In genomic region chr15:89673162-89673506, GRCh38 we compare ENCODE assay signal across 12 cellular contexts. TPM values are rescaled to one million over a fixed set of nuclear protein-coding genes. Genes with fewer than 3 reads are reported as not detected.
DNase-seq lines count a peak whose midpoint lies in the region; ATAC-seq, FAIRE-seq and TF ChIP-seq lines count a peak whose summit lies in the region.
"Had no signal": no experiment of that assay in that cellular context is flagged by ENCODE, and none has a peak within 500 bp of the region (broad histone marks: within the 10 kb centered on the region; RNA-seq: fewer than 3 reads in every experiment).

No MANE protein-coding gene starts in this region.

- no peak for ATAC-seq in GM19324 (IDR thresholded peaks at IDR 0.05; ENCODE audit: low FRiP score, unreplicated experiment)

- FAIRE-seq in small intestine (lab: Jason Lieb, UNC): no peak

- H3K4me3 ChIP-seq in brain microvascular endothelial cell (ENCODE audit: low read depth, low read length): no peak overlapping the region
- no peak overlapping the region for H3K4me3 ChIP-seq in small intestine (ENCODE audit: low read depth in 1 of 2, low read length in 2 of 2)
- H3K4me3 ChIP-seq: upper lobe of left lung had no signal

- no peaks in the 10 kb centered on the region for H3K9me3 ChIP-seq in small intestine (ENCODE audit: control insufficient read depth, low read depth)
- H3K9me3 ChIP-seq: upper lobe of left lung had no signal

- 68 to 77% (median 75%) methylated on average over 12 of the region's 12 CpGs for WGBS in small intestine, 3 donors

- H3K9me3 Mint-ChIP-seq in osteocyte (ENCODE audit: unreplicated experiment): no peaks in the 10 kb centered on the region
- H3K9me3 Mint-ChIP-seq: CD4-positive, alpha-beta T cell; memory B cell; T-helper 1 cell treated with Interleukin-12 subunit alpha and Interleukin-12 subunit beta and Interleukin-4 antibody, amounts not matched to agents 30 μg/mL and 1 μg/mL, for 36 hours had no signal

- peaks cover 0 to 3% of the 10 kb centered on the region in 2 donors for H3K4me1 ChIP-seq in small intestine (ENCODE audit: control insufficient read depth in 2 of 2, insufficient read depth in 1 of 2, low read depth in 1 of 2, low read length in 1 of 2)
- H3K4me1 ChIP-seq: upper lobe of left lung had no signal

- no peak overlapping the region for H3K4me3 Mint-ChIP-seq in osteocyte (ENCODE audit: unreplicated experiment)
- H3K4me3 Mint-ChIP-seq: CD4-positive, alpha-beta T cell; memory B cell; T-helper 1 cell treated with Interleukin-12 subunit alpha and Interleukin-12 subunit beta and Interleukin-4 antibody, amounts not matched to agents 30 μg/mL and 1 μg/mL, for 36 hours had no signal

- H3K36me3 Mint-ChIP-seq in osteocyte (ENCODE audit: unreplicated experiment): no peaks in the 10 kb centered on the region

- in situ Hi-C loops in KBM-7 (cut with MboI; ENCODE audit: low pct_unique_long_range_greater_than_20kb, low sequenced_read_pairs) (no loop called here), brain microvascular endothelial cell (cut with HindIII; ENCODE audit: low pct_ligation_motif_present, low sequenced_read_pairs) (no loop called here)

- H3K27ac ChIP-seq in brain microvascular endothelial cell: no peak overlapping the region
- H3K27ac ChIP-seq in small intestine (ENCODE audit: low read depth in 1 of 2, low read length in 1 of 2): no peak overlapping the region
- H3K27ac ChIP-seq: upper lobe of left lung had no signal

- no peaks in the 10 kb centered on the region for H3K27me3 Mint-ChIP-seq in osteocyte (ENCODE audit: unreplicated experiment)

- no peaks in the 10 kb centered on the region for H3K27me3 ChIP-seq in brain microvascular endothelial cell (replicated peaks)
- no peaks in the 10 kb centered on the region for H3K27me3 ChIP-seq in small intestine (ENCODE audit: control insufficient read depth in 2 of 2, insufficient read depth in 2 of 2, low read length in 2 of 2)
- H3K27me3 ChIP-seq: upper lobe of left lung had no signal

- H3K36me3 ChIP-seq in brain microvascular endothelial cell (replicated peaks): no peaks in the 10 kb centered on the region
- H3K36me3 ChIP-seq in small intestine (ENCODE audit: control insufficient read depth in 2 of 2, insufficient read depth in 2 of 2, low read length in 2 of 2): no peaks in the 10 kb centered on the region
- H3K36me3 ChIP-seq: upper lobe of left lung had no signal

- no peak overlapping the region for H3K27ac Mint-ChIP-seq in osteocyte (ENCODE audit: unreplicated experiment)
- H3K27ac Mint-ChIP-seq: CD4-positive, alpha-beta T cell; memory B cell; T-helper 1 cell treated with Interleukin-12 subunit alpha and Interleukin-12 subunit beta and Interleukin-4 antibody, amounts not matched to agents 30 μg/mL and 1 μg/mL, for 36 hours had no signal

- TF ChIP-seq CTCF in brain microvascular endothelial cell (IDR thresholded peaks at IDR 0.05; ENCODE audit: low read depth, low read length, missing control alignments): peak; percentile 79
- peak; percentile 42 for TF ChIP-seq CTCF in osteocyte (IDR thresholded peaks at IDR 0.05)

- H3K4me1 Mint-ChIP-seq in osteocyte (ENCODE audit: unreplicated experiment): peaks cover 5% of the 10 kb centered on the region
- H3K4me1 Mint-ChIP-seq: memory B cell had no signal

- peak; percentile 10 for DNase-seq in NCI-H345 (lab: John Stamatoyannopoulos, UW)
- DNase-seq in NCI-H345 treated with DMSO at 0.1 percent for 48 hours (lab: John Stamatoyannopoulos, UW; ENCODE audit: unreplicated experiment): no peak
- peak; percentile 42 for DNase-seq in KBM-7
- no peak for DNase-seq in brain microvascular endothelial cell
- DNase-seq in osteocyte (ENCODE audit: extremely low spot score, unreplicated experiment): no peak
- DNase-seq in small intestine: no peak
- no peak for DNase-seq in effector CD8-positive, alpha-beta T cell (lab: John Stamatoyannopoulos, UW)
- DNase-seq: CD4-positive, alpha-beta T cell had no signal

RNA-seq across cellular contexts. Expression of gene PLIN1, which starts 6.0 kb away (rescaled TPM):
- 0.70 and 0.84 TPM in 2 replicates for total RNA-seq in osteocyte
- polyA plus RNA-seq in small intestine: 10 to 100 TPM in 1 of 3 donors, 1 to 10 TPM in 2; 4.2 to 18.0 (median 5.4) TPM

RNA-seq across cellular contexts. Expression of gene PEX11A, which starts 17.4 kb away (rescaled TPM):
- total RNA-seq in osteocyte: 4.6 and 5.6 TPM in 2 replicates
- polyA plus RNA-seq in small intestine: 10 to 100 TPM; 10.5 to 19.2 (median 16.8) TPM

RNA-seq across cellular contexts. Expression of gene WDR93, which starts 17.5 kb away (rescaled TPM):
- 0.19 TPM in 1 of 2 replicates, not detected in the other for total RNA-seq in osteocyte
- under 1 TPM in 1 of 3 donors, not detected in 2; 0.09 TPM for polyA plus RNA-seq in small intestine
- total RNA-seq: CD4-positive, alpha-beta T cell had no signal

RNA-seq across cellular contexts. Expression of gene KIF7, which starts 17.9 kb away (rescaled TPM):
- total RNA-seq in osteocyte: 18.2 and 20.0 TPM in 2 replicates
- polyA plus RNA-seq in small intestine: 1 to 10 TPM in 1 of 3 donors, under 1 TPM in 1, not detected in 1; 0.27 to 1.9 TPM

Comparison
In these comparisons a context has a peak if more than half of its experiments do, and no peak if none do; other contexts are left out.
1. DNase-seq: peak in NCI-H345 (single experiment) and KBM-7 (single experiment); none in NCI-H345 treated with DMSO at 0.1 percent for 48 hours (single experiment), brain microvascular endothelial cell (single experiment), osteocyte (single experiment), small intestine (single experiment) and effector CD8-positive, alpha-beta T cell (single experiment).